8 cellular contexts compared by ENCODE assay signal in the genomic region with DNA sequence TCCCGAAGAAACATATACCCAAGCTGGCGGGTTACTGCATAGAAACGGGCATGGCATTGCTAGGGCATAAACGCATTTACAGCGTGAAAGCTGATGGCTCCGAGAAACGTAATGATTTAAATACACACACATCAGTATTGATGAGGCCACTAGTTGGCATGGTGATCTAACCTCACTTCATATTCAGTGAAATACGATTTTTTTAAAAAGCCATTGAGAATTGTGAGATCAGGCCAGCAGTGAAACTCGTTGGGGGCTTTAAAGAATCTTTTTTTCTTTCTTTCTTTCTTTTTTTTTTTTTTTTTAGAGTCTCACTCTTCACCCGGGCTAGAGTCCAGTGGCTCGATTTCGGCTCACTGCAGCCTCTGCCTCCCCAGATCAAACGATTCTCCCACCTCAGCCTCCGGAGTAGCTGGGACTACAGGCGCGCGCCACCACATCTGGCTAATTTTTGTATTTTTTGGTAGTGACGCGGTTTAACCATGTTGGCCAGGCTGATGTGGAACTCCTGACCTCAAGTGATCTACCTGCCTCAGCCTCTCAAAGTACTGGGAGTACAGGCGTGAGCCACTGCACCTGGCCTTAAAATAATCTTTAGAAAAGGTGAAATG. TPM values are rescaled to one million over a fixed set of nuclear protein-coding genes. Genes with fewer than 3 reads are reported as not detected.
DNase-seq lines count a peak whose midpoint lies in the region; TF ChIP-seq lines count a peak whose summit lies in the region.

No MANE protein-coding gene starts in this region.

- intact Hi-C loops in stomach (cut with DNase I; ENCODE audit: low total_unique reads), result no loop called here

- H3K4me3 ChIP-seq in iPS-18a (ENCODE audit: low read length) (peak overlapping the region; percentile 78), stomach (peak overlapping the region; percentile 73 to 94 (median 90))

- CTCF ChIA-PET in activated CD4-positive, alpha-beta memory T cell treated with anti-CD3 and anti-CD28 coated beads, Interleukin-2, amount 10 ng/mL, durations not matched to agents 7 days and 5 days (lab: Charles Lee), result interaction anchor here (0.7 to 1.6 kb wide), 7 partner anchors 12 to 1476 kb away, joined by 3 to 6 read pairs (median 4); no protein-coding TSS in a partner anchor

- no peak for TF ChIP-seq EP300 in stomach (IDR thresholded peaks at IDR 0.05)

- no peaks in the 10 kb centered on the region for H3K9me3 Mint-ChIP-seq in activated CD4-positive, alpha-beta memory T cell treated with anti-CD3 and anti-CD28 coated beads, Interleukin-2, amount 10 ng/mL, durations not matched to agents 7 days and 5 days

- H3K27me3 ChIP-seq in iPS-18a (ENCODE audit: control insufficient read depth, insufficient read depth, low read length) (peaks cover 43% of the 10 kb centered on the region), stomach (no peaks in the 10 kb centered on the region)

- no peaks in the 10 kb centered on the region for H3K27me3 Mint-ChIP-seq in activated CD4-positive, alpha-beta memory T cell treated with anti-CD3 and anti-CD28 coated beads, Interleukin-2, amount 10 ng/mL, durations not matched to agents 7 days and 5 days

- no peak for TF ChIP-seq POLR2A in stomach (IDR thresholded peaks at IDR 0.05)

- WGBS in stomach, 5 donors, result 51 to 59% (median 51%) methylated on average over 20 of the region's 20 CpGs

- POLR2A ChIA-PET in activated CD4-positive, alpha-beta memory T cell treated with anti-CD3 and anti-CD28 coated beads, Interleukin-2, amount 10 ng/mL, durations not matched to agents 7 days and 5 days (lab: Charles Lee), result interaction anchor here (1.0 to 3.1 kb wide), 10 partner anchors 12 to 170 kb away, joined by 3 to 37 read pairs (median 8); no protein-coding TSS in a partner anchor

- H3K27ac ChIP-seq in iPS-18a (ENCODE audit: low read length) (peak overlapping the region; percentile 92), stomach (peak overlapping the region; percentile 97 to 100 (median 99))

- H3K4me1 Mint-ChIP-seq in activated CD4-positive, alpha-beta memory T cell treated with anti-CD3 and anti-CD28 coated beads, Interleukin-2, amount 10 ng/mL, durations not matched to agents 7 days and 5 days, result peaks cover 35% of the 10 kb centered on the region

- DNase-seq in DMS53 (lab: John Stamatoyannopoulos, UW) (peak; percentile 94), DMS53 treated with DMSO at 0.1 percent for 48 hours (lab: John Stamatoyannopoulos, UW; ENCODE audit: unreplicated experiment) (no peak), stomach (no peak), dermis blood vessel endothelial cell (no peak), NCI-H1105 (lab: John Stamatoyannopoulos, UW) (no peak), EL (no peak)
- DNase-seq in activated CD4-positive, alpha-beta memory T cell treated with anti-CD3 and anti-CD28 coated beads, Interleukin-2, amount 10 ng/mL, durations not matched to agents 7 days and 5 days, result no peak

- peak overlapping the region; percentile 81 for H3K4me3 Mint-ChIP-seq in activated CD4-positive, alpha-beta memory T cell treated with anti-CD3 and anti-CD28 coated beads, Interleukin-2, amount 10 ng/mL, durations not matched to agents 7 days and 5 days

- peaks cover 14% of the 10 kb centered on the region for H3K36me3 Mint-ChIP-seq in activated CD4-positive, alpha-beta memory T cell treated with anti-CD3 and anti-CD28 coated beads, Interleukin-2, amount 10 ng/mL, durations not matched to agents 7 days and 5 days (ENCODE audit: low read depth)

- peak overlapping the region; percentile 87 for H3K9ac ChIP-seq in iPS-18a (ENCODE audit: low read length)

- H3K4me1 ChIP-seq in iPS-18a (ENCODE audit: control insufficient read depth, low read depth, low read length) (peaks cover 22% of the 10 kb centered on the region), stomach (peaks cover 17 to 55% (median 34%) of the 10 kb centered on the region in 4 donors)

- H3K36me3 ChIP-seq in iPS-18a (ENCODE audit: control insufficient read depth, low read depth, low read length) (no peaks in the 10 kb centered on the region), stomach (no peaks in the 10 kb centered on the region)

- no peak overlapping the region for H3K27ac Mint-ChIP-seq in activated CD4-positive, alpha-beta memory T cell treated with anti-CD3 and anti-CD28 coated beads, Interleukin-2, amount 10 ng/mL, durations not matched to agents 7 days and 5 days

- H3K9me3 ChIP-seq in iPS-18a (ENCODE audit: control insufficient read depth, low read depth, low read length), result no peaks in the 10 kb centered on the region
- no peaks in the 10 kb centered on the region for H3K9me3 ChIP-seq in stomach

- TF ChIP-seq CTCF in stomach (IDR thresholded peaks at IDR 0.05), result no peak

RNA-seq across cellular contexts. Expression of gene SMAD7, which starts 2.4 kb away (rescaled TPM):
- total RNA-seq in activated CD4-positive, alpha-beta memory T cell treated with anti-CD3 and anti-CD28 coated beads, Interleukin-2, amount 10 ng/mL, durations not matched to agents 7 days and 5 days, result 10 to 100 TPM; 30.0 to 31.0 TPM
- total RNA-seq in stomach, result 100 to 1,000 TPM in 1 of 5 donors, 10 to 100 TPM in 3, 1 to 10 TPM in 1; 7.0 to 123 (median 29.3) TPM
- polyA plus RNA-seq in stomach, result 10 to 100 TPM in 1 of 3 donors, 1 to 10 TPM in 2; 4.5 to 10.1 (median 9.9) TPM
- total RNA-seq in dermis blood vessel endothelial cell, result 6.2 and 9.0 TPM in 2 replicates
